In genomic region chr7:143099579-143099978, GRCh38 we compare ENCODE assay signal across 7 cellular contexts. TPM values are rescaled to one million over a fixed set of nuclear protein-coding genes. Genes with fewer than 3 reads are reported as not detected.
"Had no signal": no experiment of that assay in that cellular context is flagged by ENCODE, and none has a peak within 500 bp of the region (broad histone marks: within the 10 kb centered on the region; RNA-seq: fewer than 3 reads in every experiment).

No MANE protein-coding gene starts in this region.

RNA-seq across cellular contexts. Expression of gene PIP, which starts 32.3 kb away (rescaled TPM):
- total RNA-seq: GM23248, GM23338, H1, H4, H7, H9, HFFc6 had no signal
- polyA plus RNA-seq: GM23248, GM23338, H1 had no signal

RNA-seq across cellular contexts. Expression of gene OR6V1, which starts 47.4 kb away (rescaled TPM):
- total RNA-seq: GM23248, GM23338, H1, H4, H7, H9, HFFc6 had no signal
- polyA plus RNA-seq: GM23248, GM23338, H1 had no signal
